ENCODE assay signal across 8 cellular contexts in genomic region chr4:183444149-183444952, GRCh38. TPM values are rescaled to one million over a fixed set of nuclear protein-coding genes. Genes with fewer than 3 reads are reported as not detected.
DNase-seq lines count a peak whose midpoint lies in the region; ATAC-seq, FAIRE-seq and TF ChIP-seq lines count a peak whose summit lies in the region.

Gene CDKN2AIP, plus strand, starts transcription at chr4:183444636. Its CDS starts 162 bp downstream, at chr4:183444798.

- H3K27me3 ChIP-seq in WERI-Rb-1 (ENCODE audit: insufficient read depth, low read depth, severe bottlenecking): no peaks in the 10 kb centered on the region
- no peaks in the 10 kb centered on the region for H3K27me3 ChIP-seq in breast epithelium
- no peaks in the 10 kb centered on the region for H3K27me3 ChIP-seq in iPS-20b (ENCODE audit: insufficient read depth, low read length)
- H3K27me3 ChIP-seq in small intestine (ENCODE audit: control insufficient read depth in 2 of 2, insufficient read depth in 2 of 2, low read length in 2 of 2): no peaks in the 10 kb centered on the region

- H3K4me3 ChIP-seq in WERI-Rb-1 (ENCODE audit: low read depth, low read length) (peak within 1 kb of the TSS; percentile 99), breast epithelium (peak within 1 kb of the TSS; percentile 89 to 96 (median 95)), iPS-20b (ENCODE audit: low read length) (peak within 1 kb of the TSS; percentile 98), small intestine (ENCODE audit: low read depth in 1 of 2, low read length in 2 of 2) (peak within 1 kb of the TSS; percentile 72 to 86)

- FAIRE-seq in small intestine (lab: Jason Lieb, UNC): no peak

- H3K4me1 ChIP-seq in breast epithelium: peaks cover 0 to 19% of the 10 kb centered on the region in 2 donors
- H3K4me1 ChIP-seq in iPS-20b (ENCODE audit: insufficient read depth, low read length): no peaks in the 10 kb centered on the region; the same call in 1 of the 2 replicates
- H3K4me1 ChIP-seq in small intestine (ENCODE audit: control insufficient read depth in 2 of 2, insufficient read depth in 1 of 2, low read depth in 1 of 2, low read length in 1 of 2): peaks cover 6 to 7% of the 10 kb centered on the region in 2 donors

- intact Hi-C loops in breast epithelium (cut with DNase I; ENCODE audit: low total_unique reads): no loop called here

- no peaks in the 10 kb centered on the region for H3K9me3 ChIP-seq in WERI-Rb-1 (ENCODE audit: severe bottlenecking)
- H3K9me3 ChIP-seq in breast epithelium: no peaks in the 10 kb centered on the region
- no peaks in the 10 kb centered on the region for H3K9me3 ChIP-seq in iPS-20b (ENCODE audit: insufficient read depth, low read depth, low read length)
- no peaks in the 10 kb centered on the region for H3K9me3 ChIP-seq in small intestine (ENCODE audit: control insufficient read depth, low read depth)

- TF ChIP-seq CTCF in WERI-Rb-1 (IDR thresholded peaks at IDR 0.05; ENCODE audit: low read depth, low read length): no peak
- peak in 2 of 3 donors; percentile 7 to 26 for TF ChIP-seq CTCF in breast epithelium (IDR thresholded peaks at IDR 0.05)

- DNase-seq in AG08396 (ENCODE audit: low spot score) (peak; percentile 95), NCI-H2227 (lab: John Stamatoyannopoulos, UW; ENCODE audit: unreplicated experiment) (peak; percentile 95), WERI-Rb-1 (peak; percentile 97), breast epithelium (ENCODE audit: low spot score in 2 of 2) (peak; percentile 85 to 90), small intestine (peak; percentile 93)

- peak within 1 kb of the TSS; percentile 97 for H3K9ac ChIP-seq in iPS-20b (ENCODE audit: low read depth, low read length)

- H3K36me3 ChIP-seq in WERI-Rb-1: peaks cover 42% of the 10 kb centered on the region
- peaks cover 9% of the 10 kb centered on the region for H3K36me3 ChIP-seq in breast epithelium
- H3K36me3 ChIP-seq in iPS-20b (ENCODE audit: insufficient read depth, low read depth, low read length): peaks cover 37% of the 10 kb centered on the region
- peaks cover 7 to 10% of the 10 kb centered on the region in 2 donors for H3K36me3 ChIP-seq in small intestine (ENCODE audit: control insufficient read depth in 2 of 2, insufficient read depth in 2 of 2, low read length in 2 of 2)

- peak within 1 kb of the TSS; percentile 96 for H3K27ac ChIP-seq in WERI-Rb-1
- peak within 1 kb of the TSS; percentile 98 for H3K27ac ChIP-seq in breast epithelium
- H3K27ac ChIP-seq in iPS-20b (ENCODE audit: low read length): peak within 1 kb of the TSS; percentile 92
- peak within 1 kb of the TSS; percentile 99 to 100 for H3K27ac ChIP-seq in small intestine (ENCODE audit: low read depth in 1 of 2, low read length in 1 of 2)

- 0 to 1% (median 0%) methylated on average over 92 to 101 of the region's 101 CpGs for WGBS in small intestine, 3 donors

- peak; percentile 87 for ATAC-seq in GM18909 (IDR thresholded peaks at IDR 0.05; ENCODE audit: poor library complexity, unreplicated experiment)
- ATAC-seq in HG03159 (IDR thresholded peaks at IDR 0.05; ENCODE audit: unreplicated experiment): peak; percentile 86

- TF ChIP-seq POLR2A in breast epithelium (IDR thresholded peaks at IDR 0.05): peak; percentile 84

RNA-seq across cellular contexts. Expression of gene CDKN2AIP, which starts in this region (rescaled TPM):
- total RNA-seq in breast epithelium: 10 to 100 TPM; 22.2 to 37.3 (median 23.3) TPM
- 10 to 100 TPM; 14.8 to 20.3 (median 19.2) TPM for polyA plus RNA-seq in small intestine

Comparison
In these comparisons a context has a peak if more than half of its experiments do, and no peak if none do; other contexts are left out.
1. Peak in every context shown above with its lines: DNase-seq, ATAC-seq, H3K4me3 ChIP-seq and H3K27ac ChIP-seq.